Comparison of ENCODE assay signal across 8 cellular contexts in the genomic region with DNA sequence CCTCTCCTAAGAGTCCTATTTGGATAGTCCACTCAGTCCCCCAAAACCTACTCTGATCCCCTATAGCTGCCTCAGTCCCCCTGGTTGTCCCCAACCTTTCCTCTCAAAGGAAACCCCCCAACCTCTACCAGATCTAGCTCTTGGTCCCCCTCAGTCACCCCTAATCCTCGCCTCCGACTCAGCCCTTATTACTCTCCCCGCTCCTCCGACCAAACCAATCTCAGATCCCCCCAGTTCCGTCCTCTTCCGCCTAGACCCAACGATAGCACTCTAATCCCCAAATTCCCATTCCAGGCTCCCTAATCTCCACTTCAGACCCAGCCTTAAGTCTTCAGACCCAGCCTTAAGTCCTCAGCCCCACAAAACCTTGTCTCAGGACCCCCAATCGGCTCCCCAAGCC. TPM values are rescaled to one million over a fixed set of nuclear protein-coding genes. Genes with fewer than 3 reads are reported as not detected.
DNase-seq lines count a peak whose midpoint lies in the region; ATAC-seq, FAIRE-seq and TF ChIP-seq lines count a peak whose summit lies in the region.

No MANE protein-coding gene starts in this region.

- CTCF ChIA-PET in endothelial cell of umbilical vein (lab: Charles Lee): interaction anchor here (1.5 to 1.6 kb wide), 2 partner anchors 24 kb away, joined by 4 to 7 read pairs; no protein-coding TSS in a partner anchor

- no TSS peak for BruUV-seq in endothelial cell of umbilical vein (replicated peaks; lab: Mats Ljungman, UMichigan)

- no peak overlapping the region for H3K27ac Mint-ChIP-seq in nephron progenitor cell

- dilution Hi-C loops in endothelial cell of umbilical vein (cut with MboI; ENCODE audit: extremely low pct_ligation_motif_present, low sequenced_read_pairs): no loop called here

- intact Hi-C loops in endothelial cell of umbilical vein (cut with micrococcal nuclease): loop anchor here (5.0 kb wide), 1 partner anchor 47 kb away; no protein-coding TSS in a partner anchor

- POLR2A ChIA-PET in endothelial cell of umbilical vein (lab: Charles Lee): interaction anchor here (1.1 kb wide), 1 partner anchor 51 kb away, joined by 3 read pairs; no protein-coding TSS in a partner anchor

- no peak for FAIRE-seq in endothelial cell of umbilical vein (lab: Jason Lieb, UNC)

- peaks cover 34% of the 10 kb centered on the region for H3K27me3 Mint-ChIP-seq in nephron progenitor cell (ENCODE audit: low read depth, poor library complexity)

- H3K27ac ChIP-seq in C4-2B (peak overlapping the region; percentile 87), endothelial cell of umbilical vein (ENCODE audit: insufficient read depth, low read depth, low read length) (peak overlapping the region; percentile 75)

- H3K9me3 Mint-ChIP-seq in nephron progenitor cell: peaks cover 7% of the 10 kb centered on the region

- H3K9me3 ChIP-seq in endothelial cell of umbilical vein (replicated peaks; ENCODE audit: control insufficient read depth, insufficient read depth, low read length): no peaks in the 10 kb centered on the region

- peak overlapping the region; percentile 73 to 90 (median 85) for H3K4me3 ChIP-seq in endothelial cell of umbilical vein (replicated peaks in 1 of 3; ENCODE audit: insufficient read depth in 1 of 3, low read depth in 1 of 3, low read length in 3 of 3)

- H3K4me2 ChIP-seq in endothelial cell of umbilical vein (ENCODE audit: insufficient read depth, low read length): peak overlapping the region; percentile 91

- peaks cover 32% of the 10 kb centered on the region for H3K4me1 ChIP-seq in endothelial cell of umbilical vein (ENCODE audit: control insufficient read depth, extremely low read depth, insufficient read depth, low read length)

- no peak for TF ChIP-seq POLR2A in endothelial cell of umbilical vein (IDR thresholded peaks at IDR 0.05; ENCODE audit: low read depth, low read length)

- H4K20me1 ChIP-seq in endothelial cell of umbilical vein (replicated peaks; ENCODE audit: control insufficient read depth, extremely low read depth, insufficient read depth, low read length): no peaks in the 10 kb centered on the region

- ATAC-seq in GM21737 (IDR thresholded peaks at IDR 0.05; ENCODE audit: unreplicated experiment): no peak
- ATAC-seq in HG03565 (IDR thresholded peaks at IDR 0.05; ENCODE audit: unreplicated experiment): no peak

- no peaks in the 10 kb centered on the region for H3K36me3 Mint-ChIP-seq in nephron progenitor cell (ENCODE audit: low read depth)

- peak overlapping the region; percentile 97 for H3K9ac ChIP-seq in endothelial cell of umbilical vein (replicated peaks; ENCODE audit: extremely low read depth, insufficient read depth, low read length)

- peak overlapping the region; percentile 43 for H2AFZ ChIP-seq in endothelial cell of umbilical vein (ENCODE audit: low read depth, low read length)

- H3K4me3 Mint-ChIP-seq in nephron progenitor cell: peak overlapping the region; percentile 94

- no peaks in the 10 kb centered on the region for H3K9me1 ChIP-seq in endothelial cell of umbilical vein (replicated peaks; ENCODE audit: control insufficient read depth, extremely low read depth, insufficient read depth, low read length)

- H3K27me3 ChIP-seq in endothelial cell of umbilical vein (ENCODE audit: control insufficient read depth in 2 of 2, insufficient read depth in 2 of 2, low read length in 2 of 2): no peaks in the 10 kb centered on the region

- DNase-seq in OCI-M1 (lab: John Stamatoyannopoulos, UW): peak; percentile 41
- peak; percentile 24 for DNase-seq in endothelial cell of umbilical vein (ENCODE audit: low read depth, low spot score)
- no peak for DNase-seq in nephron progenitor cell
- no peak for DNase-seq in NCI-H2081 treated with DMSO at 0.1 percent for 48 hours (lab: John Stamatoyannopoulos, UW)
- no peak for DNase-seq in NCI-H1930 (lab: John Stamatoyannopoulos, UW)

- no peak for TF ChIP-seq CTCF in C4-2B (conservative IDR thresholded peaks at IDR 0.05)
- no peak for TF ChIP-seq CTCF in endothelial cell of umbilical vein (IDR thresholded peaks at IDR 0.05; ENCODE audit: extremely low read depth in 1 of 2, insufficient read depth in 1 of 2, low read depth in 1 of 2, low read length in 2 of 2)
- TF ChIP-seq CTCF in nephron progenitor cell (IDR thresholded peaks at IDR 0.05): no peak

- H3K4me1 Mint-ChIP-seq in nephron progenitor cell: peaks cover 48% of the 10 kb centered on the region

- peaks cover 53% of the 10 kb centered on the region for H3K79me2 ChIP-seq in endothelial cell of umbilical vein (ENCODE audit: control insufficient read depth, insufficient read depth, low read length)

- no peaks in the 10 kb centered on the region for H3K36me3 ChIP-seq in endothelial cell of umbilical vein (ENCODE audit: control insufficient read depth in 2 of 2, extremely low read depth in 1 of 2, insufficient read depth in 2 of 2, low read length in 2 of 2)

TF ChIP-seq in endothelial cell of umbilical vein, 7 proteins besides CTCF, POLR2A, EP300 and RAD21:
- TF ChIP-seq JUN (IDR thresholded peaks at IDR 0.05; ENCODE audit: borderline replicate concordance, insufficient read depth, insufficient read length, low read depth): no peak
- no peak for TF ChIP-seq FOS (IDR thresholded peaks at IDR 0.05; ENCODE audit: borderline replicate concordance, insufficient read depth, low read length)
- TF ChIP-seq, protein P1, sequence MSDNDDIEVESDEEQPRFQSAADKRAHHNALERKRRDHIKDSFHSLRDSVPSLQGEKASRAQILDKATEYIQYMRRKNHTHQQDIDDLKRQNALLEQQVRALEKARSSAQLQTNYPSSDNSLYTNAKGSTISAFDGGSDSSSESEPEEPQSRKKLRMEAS (IDR thresholded peaks at IDR 0.05; ENCODE audit: insufficient read depth, insufficient read length): no peak
- TF ChIP-seq GATA2 (IDR thresholded peaks at IDR 0.05; ENCODE audit: insufficient read depth, insufficient read length, low read depth, low read length): no peak
- no peak for TF ChIP-seq EZH2 (IDR thresholded peaks at IDR 0.05; ENCODE audit: borderline replicate concordance, low read depth, low read length, severe bottlenecking)
- no peak for TF ChIP-seq POLR2AphosphoS5 (IDR thresholded peaks at IDR 0.05; ENCODE audit: insufficient read depth, low read depth, low read length)
- no peak for TF ChIP-seq MYC (IDR thresholded peaks at IDR 0.05; ENCODE audit: low read depth, low read length)
TF ChIP-seq in endothelial cell of umbilical vein: peak in this region for 0.

RNA-seq across cellular contexts. Expression of a gene that starts 0.6 kb away (rescaled TPM):
- 45.9 and 46.4 TPM in 2 replicates for total RNA-seq in endothelial cell of umbilical vein
- 39.5 and 43.5 TPM in 2 replicates for polyA plus RNA-seq in endothelial cell of umbilical vein
- polyA plus RNA-seq in endothelial cell of umbilical vein (2011; cell fraction: cytosol; rRNA removed): 24.8 and 32.2 TPM in 2 replicates
- 39.9 and 42.2 TPM in 2 replicates for polyA plus RNA-seq in endothelial cell of umbilical vein (2011; cell fraction: nucleus; rRNA removed)
- 25.4 and 32.1 TPM in 2 replicates for polyA plus RNA-seq in endothelial cell of umbilical vein (2012)
- polyA minus RNA-seq in endothelial cell of umbilical vein: 20.7 and 20.9 TPM in 2 replicates
- polyA minus RNA-seq in endothelial cell of umbilical vein (2011; cell fraction: cytosol; rRNA and poly(A)+ RNA removed): 11.0 TPM
- 20.9 and 25.1 TPM in 2 replicates for polyA minus RNA-seq in endothelial cell of umbilical vein (2011; cell fraction: nucleus; rRNA and poly(A)+ RNA removed)

Comparison
In these comparisons a context has a peak if more than half of its experiments do, and no peak if none do; other contexts are left out.
1. DNase-seq: peak in OCI-M1 (single experiment) and endothelial cell of umbilical vein (single experiment); none in nephron progenitor cell (single experiment), NCI-H2081 treated with DMSO at 0.1 percent for 48 hours (single experiment) and NCI-H1930 (0 of 2).